1 cellular context compared by ENCODE assay signal in the genomic region with DNA sequence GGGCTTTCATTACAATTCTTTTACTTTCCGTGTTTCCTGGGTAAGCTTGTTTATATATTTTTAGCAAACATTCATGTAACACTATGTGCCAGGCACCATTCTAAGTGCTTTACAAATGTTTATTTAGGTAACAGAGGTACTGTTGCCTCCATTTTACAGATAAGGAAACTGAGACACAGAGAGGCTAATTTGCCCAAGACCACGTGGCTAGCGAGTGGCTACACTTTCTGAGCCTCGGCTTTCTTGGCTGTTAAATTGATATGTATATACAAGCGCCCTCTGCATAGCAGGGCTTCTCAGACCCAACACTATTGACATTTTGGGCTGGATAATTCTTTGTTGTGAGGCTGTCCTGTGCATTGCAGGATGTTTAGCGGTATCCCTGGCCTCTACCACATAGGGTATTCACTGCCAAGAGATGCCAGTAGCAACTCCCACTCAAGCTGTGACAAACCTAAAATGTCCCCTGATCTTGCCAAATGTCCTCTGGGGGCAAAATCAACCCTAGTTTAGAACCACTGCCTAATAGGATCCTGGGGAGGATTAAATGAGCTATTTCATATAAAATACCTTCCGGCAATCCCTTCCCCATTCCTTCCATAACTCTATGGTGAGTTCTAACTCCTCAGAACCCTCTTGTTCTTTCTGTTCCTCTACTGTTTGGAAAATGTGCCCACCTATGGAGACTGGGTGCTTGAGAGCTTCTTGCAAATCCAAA.
TF ChIP-seq lines count a peak whose summit lies in the region.

No MANE protein-coding gene starts in this region.

TF ChIP-seq in H1, 55 proteins besides CTCF, POLR2A, EP300 and RAD21:
- TF ChIP-seq ZNF274 (IDR thresholded peaks at IDR 0.05; ENCODE audit: borderline replicate concordance, extremely low read depth, low read length) = no peak
- no peak for TF ChIP-seq NRF1 (IDR thresholded peaks at IDR 0.05; ENCODE audit: low read depth, low read length)
- TF ChIP-seq HDAC6 (IDR thresholded peaks at IDR 0.05; ENCODE audit: low read depth, low read length) = no peak
- TF ChIP-seq KDM1A (IDR thresholded peaks at IDR 0.05; ENCODE audit: borderline replicate concordance, low read length) = no peak
- TF ChIP-seq TEAD4 (IDR thresholded peaks at IDR 0.05; ENCODE audit: low read depth, low read length) = no peak
- no peak for TF ChIP-seq CBX5 (IDR thresholded peaks at IDR 0.05; ENCODE audit: low read depth, low read length)
- no peak for TF ChIP-seq POLR2AphosphoS5 (IDR thresholded peaks at IDR 0.05; ENCODE audit: low read depth, low read length)
- no peak for TF ChIP-seq CREB1 (IDR thresholded peaks at IDR 0.05)
- TF ChIP-seq CHD2 (IDR thresholded peaks at IDR 0.05; ENCODE audit: low read length) = no peak
- TF ChIP-seq, protein P1, sequence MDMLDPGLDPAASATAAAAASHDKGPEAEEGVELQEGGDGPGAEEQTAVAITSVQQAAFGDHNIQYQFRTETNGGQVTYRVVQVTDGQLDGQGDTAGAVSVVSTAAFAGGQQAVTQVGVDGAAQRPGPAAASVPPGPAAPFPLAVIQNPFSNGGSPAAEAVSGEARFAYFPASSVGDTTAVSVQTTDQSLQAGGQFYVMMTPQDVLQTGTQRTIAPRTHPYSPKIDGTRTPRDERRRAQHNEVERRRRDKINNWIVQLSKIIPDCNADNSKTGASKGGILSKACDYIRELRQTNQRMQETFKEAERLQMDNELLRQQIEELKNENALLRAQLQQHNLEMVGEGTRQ (IDR thresholded peaks at IDR 0.05; ENCODE audit: low read length) = no peak
- no peak for TF ChIP-seq TBP (IDR thresholded peaks at IDR 0.05; ENCODE audit: low read depth, low read length)
- TF ChIP-seq BRCA1 (IDR thresholded peaks at IDR 0.05; ENCODE audit: low read depth, low read length) = no peak
TF ChIP-seq in H1: peak in this region for 0.
